In the genomic region with DNA sequence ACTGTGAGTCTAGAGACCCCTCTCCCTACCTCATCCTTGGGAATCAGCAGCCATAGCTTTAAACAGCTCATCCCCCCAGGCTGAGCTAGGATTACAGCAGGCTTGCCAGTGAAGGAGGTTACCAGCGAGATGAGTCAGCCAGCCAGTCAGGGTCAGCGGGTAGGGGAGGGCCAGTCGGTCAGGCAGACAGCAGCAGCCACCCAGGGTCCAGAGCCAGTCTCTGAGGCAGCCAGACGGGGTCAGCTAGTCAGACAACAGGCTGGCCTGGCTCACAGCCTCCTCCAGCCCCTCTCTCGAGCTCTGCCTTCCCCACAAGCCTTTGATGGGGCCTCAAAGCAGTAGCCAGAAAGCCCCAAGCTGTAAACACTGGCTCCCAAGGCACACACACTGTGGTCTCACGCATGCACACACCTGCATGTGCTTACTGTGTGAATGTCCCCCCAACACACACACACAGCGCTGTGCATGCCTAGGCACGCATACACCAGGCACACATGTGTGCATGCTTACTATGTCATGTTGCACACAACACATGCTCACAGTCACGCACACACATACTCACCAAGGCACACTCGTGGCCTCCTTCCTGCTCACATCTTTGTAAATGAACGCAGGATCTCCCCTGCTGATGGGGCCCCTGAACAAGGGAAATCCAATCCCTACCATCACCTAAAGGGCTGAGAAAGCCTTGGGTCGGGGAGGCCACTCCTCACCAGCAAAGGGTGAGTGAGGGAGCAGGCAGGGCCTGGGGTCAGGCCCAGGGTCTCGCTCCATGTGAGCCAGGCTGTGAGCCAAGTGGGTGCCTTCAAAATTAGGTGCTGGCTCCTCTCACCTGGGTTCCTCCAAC, we compare ENCODE assay signal across 11 cellular contexts. TPM values are rescaled to one million over a fixed set of nuclear protein-coding genes. Genes with fewer than 3 reads are reported as not detected.
DNase-seq lines count a peak whose midpoint lies in the region; ATAC-seq, FAIRE-seq and TF ChIP-seq lines count a peak whose summit lies in the region.
"Had no signal": no experiment of that assay in that cellular context is flagged by ENCODE, and none has a peak within 500 bp of the region (broad histone marks: within the 10 kb centered on the region; RNA-seq: fewer than 3 reads in every experiment).

No MANE protein-coding gene starts in this region.

- peak overlapping the region; percentile 18 for H3K27ac ChIP-seq in HepG2 (ENCODE audit: extremely low read length, insufficient read depth, low read length)

- peaks cover 74% of the 10 kb centered on the region for H3K4me1 ChIP-seq in HepG2 (ENCODE audit: insufficient read depth, low read length)

- no peak overlapping the region for H3K9ac ChIP-seq in HepG2 (ENCODE audit: insufficient read depth, low read depth, low read length)

- TF ChIP-seq RAD21 in HepG2 (CRISPR knock-in tag; IDR thresholded peaks at IDR 0.05) = peak; percentile 8; the same call in 1 of the 2 replicates

- H3K9me3 Mint-ChIP-seq in activated CD4-positive, alpha-beta T cell treated with anti-CD3 and anti-CD28 coated beads, Interleukin-2, amount 10 ng/mL, durations not matched to agents 7 days and 5 days = peaks cover 6% of the 10 kb centered on the region

- intact Hi-C loops in HepG2 (cut with micrococcal nuclease; ENCODE audit: unreplicated experiment) = loop anchor here (1.0 to 5.0 kb wide), 2 partner anchors 28 to 46 kb away; a partner anchor contains a TSS

- H3K27me3 ChIP-seq in BJ (ENCODE audit: control insufficient read depth, insufficient read depth, low read length) (peaks cover 3% of the 10 kb centered on the region; the same call in 1 of the 2 replicates), HepG2 (ENCODE audit: control insufficient read depth in 1 of 2, insufficient read depth in 2 of 2, low read length in 2 of 2) (no peaks in the 10 kb centered on the region)

- 60% methylated on average over 10 of the region's 13 CpGs for WGBS in HepG2 (ENCODE audit: low lambda C conversion rate)

- no peaks in the 10 kb centered on the region for H3K27me3 Mint-ChIP-seq in activated CD4-positive, alpha-beta T cell treated with anti-CD3 and anti-CD28 coated beads, Interleukin-2, amount 10 ng/mL, durations not matched to agents 7 days and 5 days

- H3K36me3 ChIP-seq in BJ (ENCODE audit: control insufficient read depth, insufficient read depth, low read length) (no peaks in the 10 kb centered on the region), HepG2 (replicated peaks in 1 of 2; ENCODE audit: control insufficient read depth in 1 of 2, insufficient read depth in 2 of 2, low read length in 2 of 2) (no peaks in the 10 kb centered on the region)

- FAIRE-seq in HTR-8/SVneo (lab: Jason Lieb, UNC) (peak; percentile 97), HepG2 (lab: Jason Lieb, UNC) (no peak), GM12891 (lab: Jason Lieb, UNC) (no peak)

- TF ChIP-seq POLR2A in HepG2 (IDR thresholded peaks at IDR 0.05; ENCODE audit: insufficient read depth in 1 of 2, low read depth in 2 of 2, low read length in 2 of 2) = no peak
- TF ChIP-seq POLR2A in GM12891 (IDR thresholded peaks at IDR 0.05; ENCODE audit: low read depth, low read length) = no peak

- DNase-seq in BJ (ENCODE audit: low read depth) = peak; percentile 19
- DNase-seq in HTR-8/SVneo (ENCODE audit: insufficient read length, low spot score) = peak; percentile 92
- DNase-seq in astrocyte of the spinal cord (ENCODE audit: low read depth, low spot score) = peak; percentile 62
- peak; percentile 78 for DNase-seq in HepG2 (ENCODE audit: low spot score)
- no peak for DNase-seq in GM12891 (ENCODE audit: insufficient read length, low spot score)
- DNase-seq in OCI-M2 (lab: John Stamatoyannopoulos, UW; ENCODE audit: unreplicated experiment) = no peak
- no peak for DNase-seq in epidermal melanocyte (ENCODE audit: insufficient read length, low spot score)
- no peak for DNase-seq in activated CD4-positive, alpha-beta T cell treated with anti-CD3 and anti-CD28 coated beads, Interleukin-2, amount 10 ng/mL, durations not matched to agents 7 days and 5 days
- DNase-seq: activated T-cell treated with anti-CD3 and anti-CD28 coated beads, Interleukin-2, amount 50 U/mL, for 48 hours; DMS79; NCI-H1092 had no signal

- no peak overlapping the region for H2AFZ ChIP-seq in HepG2 (ENCODE audit: low read length)

- TF ChIP-seq CTCF in BJ (IDR thresholded peaks at IDR 0.05; ENCODE audit: insufficient read depth, low read depth, low read length) (no peak), astrocyte of the spinal cord (IDR thresholded peaks at IDR 0.05; ENCODE audit: low read depth, low read length) (no peak), HepG2 (CRISPR knock-in tag; IDR thresholded peaks at IDR 0.05) (peak; percentile 14; the same call in 1 of the 2 replicates)

- no peak overlapping the region for H3K4me3 Mint-ChIP-seq in activated CD4-positive, alpha-beta T cell treated with anti-CD3 and anti-CD28 coated beads, Interleukin-2, amount 10 ng/mL, durations not matched to agents 7 days and 5 days

- H4K20me1 ChIP-seq in HepG2 (ENCODE audit: insufficient read depth, low read length) = no peaks in the 10 kb centered on the region

- no peak overlapping the region for H3K27ac Mint-ChIP-seq in activated CD4-positive, alpha-beta T cell treated with anti-CD3 and anti-CD28 coated beads, Interleukin-2, amount 10 ng/mL, durations not matched to agents 7 days and 5 days

- H3K79me2 ChIP-seq in HepG2 (ENCODE audit: insufficient read depth, low read length) = no peaks in the 10 kb centered on the region

- no peaks in the 10 kb centered on the region for H3K36me3 Mint-ChIP-seq in activated CD4-positive, alpha-beta T cell treated with anti-CD3 and anti-CD28 coated beads, Interleukin-2, amount 10 ng/mL, durations not matched to agents 7 days and 5 days (ENCODE audit: low read depth)

- BruUV-seq in HepG2 (replicated peaks; lab: Mats Ljungman, UMichigan) = no TSS peak

- no peak overlapping the region for H3K4me3 ChIP-seq in BJ (ENCODE audit: low read depth, low read length)
- H3K4me3 ChIP-seq in astrocyte of the spinal cord (ENCODE audit: low read depth, low read length) = no peak overlapping the region
- no peak overlapping the region; a peak in 1 of 6 replicates for H3K4me3 ChIP-seq in HepG2 (replicated peaks in 1 of 3; ENCODE audit: insufficient read depth in 1 of 3, low read depth in 2 of 3, low read length in 3 of 3)

- CTCF ChIA-PET in BJ (lab: Yijun Ruan, JAX) = interaction anchor here (0.6 kb wide), 1 partner anchor 14 kb away, joined by 3 read pairs; no protein-coding TSS in a partner anchor
- CTCF ChIA-PET in HepG2 (lab: Yijun Ruan, JAX; ENCODE audit: low intra/inter-chr PET ratio, low total read pairs) = no interaction called here
- CTCF ChIA-PET in activated CD4-positive, alpha-beta T cell treated with anti-CD3 and anti-CD28 coated beads, Interleukin-2, amount 10 ng/mL, durations not matched to agents 7 days and 5 days (lab: Charles Lee) = no interaction called here

- peak; percentile 96 for ATAC-seq in HepG2

- H3K4me2 ChIP-seq in HepG2 (ENCODE audit: low read depth, low read length) = peak overlapping the region; percentile 46

- TF ChIP-seq EP300 in HepG2 (IDR thresholded peaks at IDR 0.05; ENCODE audit: low read depth in 2 of 2, low read length in 2 of 2) (0 out of 4 replicates have a peak, but pooled peaks of 1 of the 2 experiments have one; percentile 16), HepG2 (CRISPR knock-in tag; IDR thresholded peaks at IDR 0.05; ENCODE audit: borderline replicate concordance) (no peak)

- H3K9me3 ChIP-seq in HepG2 (ENCODE audit: low read length) = peaks cover 4% of the 10 kb centered on the region; the same call in 1 of the 2 replicates

- in situ Hi-C loops in astrocyte of the spinal cord (cut with HindIII; ENCODE audit: low sequenced_read_pairs) (no loop called here), HepG2 (cut with HindIII; ENCODE audit: extremely low pct_ligation_motif_present, low pct_unique_long_range_greater_than_20kb) (no loop called here)

- H3K4me1 Mint-ChIP-seq in activated CD4-positive, alpha-beta T cell treated with anti-CD3 and anti-CD28 coated beads, Interleukin-2, amount 10 ng/mL, durations not matched to agents 7 days and 5 days = no peaks in the 10 kb centered on the region

- POLR2A ChIA-PET in BJ (lab: Charles Lee) = no interaction called here
- POLR2A ChIA-PET in HepG2 (lab: Yijun Ruan, JAX) = interaction anchor here (0.9 to 1.0 kb wide), 5 partner anchors 9 to 29 kb away, joined by 3 to 6 read pairs (median 4); a partner anchor contains a TSS
- POLR2A ChIA-PET in activated CD4-positive, alpha-beta T cell treated with anti-CD3 and anti-CD28 coated beads, Interleukin-2, amount 10 ng/mL, durations not matched to agents 7 days and 5 days (lab: Charles Lee) = no interaction called here

TF ChIP-seq in GM12891, 5 proteins besides CTCF, POLR2A, EP300 and RAD21 (continues in another document):
- TF ChIP-seq POLR2AphosphoS5 (IDR thresholded peaks at IDR 0.05; ENCODE audit: low read depth, low read length) = no peak

RNA-seq across cellular contexts. Expression of a gene that starts 28.2 kb away (rescaled TPM):
- polyA plus RNA-seq in BJ (2011; rRNA removed) (0.02 and 0.04 TPM in 2 replicates), HepG2 (2011; rRNA removed) (8.3 and 15.9 TPM in 2 replicates)
- 0.10 TPM in 1 of 2 replicates, not detected in the other for polyA minus RNA-seq in BJ (2011; rRNA and poly(A)+ RNA removed)
- total RNA-seq in HepG2 (2016; rRNA removed; fragmentation: Illumina TruSeq; extraction: Trizol) = 76.7 and 78.2 TPM in 2 replicates
- total RNA-seq in HepG2 (2016; cell fraction: cytosol; rRNA removed; fragmentation: Illumina TruSeq; extraction: Trizol; ENCODE audit: low read depth) = 5.2 and 5.6 TPM in 2 replicates
- 71.9 and 77.2 TPM in 2 replicates for total RNA-seq in HepG2 (2016; cell fraction: insoluble cytoplasmic fraction; rRNA removed; fragmentation: Illumina TruSeq; extraction: Trizol)
- 30.7 and 32.7 TPM in 2 replicates for total RNA-seq in HepG2 (2016; cell fraction: membrane; rRNA removed; fragmentation: Illumina TruSeq; extraction: Trizol)
- total RNA-seq in HepG2 (2016; cell fraction: nucleus; rRNA removed; fragmentation: Illumina TruSeq; extraction: Trizol) = 36.3 and 39.1 TPM in 2 replicates
- polyA plus RNA-seq in HepG2 (2011; cell fraction: cytosol; rRNA removed) = 7.9 and 22.0 TPM in 2 replicates
- 10.3 and 30.4 TPM in 2 replicates for polyA plus RNA-seq in HepG2 (2011; cell fraction: nucleus; rRNA removed)
- polyA plus RNA-seq in HepG2 (2012) = 15.3 and 18.2 TPM in 2 replicates
- 3.4 and 4.4 TPM in 2 replicates for polyA plus RNA-seq in HepG2 (2016; cell fraction: cytosol; fragmentation: Illumina TruSeq; extraction: Trizol; ENCODE audit: low read depth)
- 78.3 and 86.6 TPM in 2 replicates for polyA plus RNA-seq in HepG2 (2016; cell fraction: insoluble cytoplasmic fraction; fragmentation: Illumina TruSeq; extraction: Trizol; ENCODE audit: low read depth)
- 24.2 and 24.8 TPM in 2 replicates for polyA plus RNA-seq in HepG2 (2016; cell fraction: membrane; fragmentation: Illumina TruSeq; extraction: Trizol; ENCODE audit: low read depth)
- 69.9 and 75.7 TPM in 2 replicates for polyA plus RNA-seq in HepG2 (2016; cell fraction: nucleus; fragmentation: Illumina TruSeq; extraction: Trizol; ENCODE audit: insufficient read depth, low read depth)
- polyA minus RNA-seq in HepG2 (2011; rRNA and poly(A)+ RNA removed; ENCODE audit: low replicate concordance) = 27.3 TPM in 1 of 2 replicates, not detected in the other
- polyA minus RNA-seq in HepG2 (2011; cell fraction: cytosol; rRNA and poly(A)+ RNA removed) = 4.8 and 16.6 TPM in 2 replicates
- polyA minus RNA-seq in HepG2 (2011; cell fraction: nucleus; rRNA and poly(A)+ RNA removed) = 4.5 and 6.4 TPM in 2 replicates
- polyA plus RNA-seq in GM12891 (2012; ENCODE audit: low read depth, missing spikeins) = 0.03 TPM
- not detected for total RNA-seq in activated CD4-positive, alpha-beta T cell treated with anti-CD3 and anti-CD28 coated beads, Interleukin-2, amount 10 ng/mL, durations not matched to agents 7 days and 5 days

Comparison
In these comparisons a context has a peak if more than half of its experiments do, and no peak if none do; other contexts are left out.
1. DNase-seq: peak in BJ (single experiment), HTR-8/SVneo (single experiment), astrocyte of the spinal cord (single experiment) and HepG2 (single experiment); none in GM12891 (single experiment), OCI-M2 (single experiment), epidermal melanocyte (single experiment) and activated CD4-positive, alpha-beta T cell treated with anti-CD3 and anti-CD28 coated beads, Interleukin-2, amount 10 ng/mL, durations not matched to agents 7 days and 5 days (single experiment).
2. RNA of a gene that starts 28.2 kb away (total RNA-seq): 5.2 to 78.2 TPM in HepG2; not detected in activated CD4-positive, alpha-beta T cell treated with anti-CD3 and anti-CD28 coated beads, Interleukin-2, amount 10 ng/mL, durations not matched to agents 7 days and 5 days; every median in the first group is over 4 times any median in the second.